27 cellular contexts compared by ENCODE assay signal in the genomic region with DNA sequence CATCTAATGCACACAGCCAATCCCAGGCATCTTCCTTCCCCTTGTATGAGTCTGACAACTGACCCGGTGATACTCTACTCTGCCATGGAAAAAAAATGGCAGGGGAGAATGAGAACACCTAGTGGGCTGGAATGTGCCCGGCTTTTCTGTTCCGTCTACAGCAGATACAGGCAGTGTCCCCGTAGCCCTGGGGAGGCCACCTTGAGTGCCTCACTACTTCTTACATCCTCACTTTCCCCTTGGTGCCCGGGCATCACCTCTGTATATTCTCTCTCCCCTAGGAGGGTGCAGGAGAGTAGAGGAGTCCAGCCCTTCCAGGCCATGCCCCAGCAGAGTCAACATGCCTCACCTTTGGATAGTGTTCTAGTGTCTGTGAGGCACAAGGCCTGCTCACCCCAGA. TPM values are rescaled to one million over a fixed set of nuclear protein-coding genes. Genes with fewer than 3 reads are reported as not detected.
"Had no signal": no experiment of that assay in that cellular context is flagged by ENCODE, and none has a peak within 500 bp of the region (broad histone marks: within the 10 kb centered on the region; RNA-seq: fewer than 3 reads in every experiment).

No MANE protein-coding gene starts in this region.

- H3K9me3 ChIP-seq: adrenal gland, body of pancreas, esophagus muscularis mucosa, heart right ventricle, left ventricle myocardium inferior, mucosa of descending colon, pancreas, right atrium auricular region, testis, transverse colon had no signal

- H3K36me3 ChIP-seq: adrenal gland, left ventricle myocardium inferior, pancreas, right atrium auricular region, transverse colon had no signal

- H3K27me3 ChIP-seq: adrenal gland, body of pancreas, esophagus muscularis mucosa, foreskin keratinocyte, heart right ventricle, pancreas, right atrium auricular region, testis, transverse colon had no signal

- H3K27ac ChIP-seq: adrenal gland, body of pancreas, esophagus muscularis mucosa, foreskin keratinocyte, heart right ventricle, left ventricle myocardium inferior, pancreas, right atrium auricular region, testis, transverse colon had no signal

- H3K4me3 Mint-ChIP-seq: activated naive CD4-positive, alpha-beta T cell treated with anti-CD3 and anti-CD28 coated beads for 36 hours; activated naive CD8-positive, alpha-beta T cell treated with anti-CD3 and anti-CD28 coated beads for 36 hours; nephron had no signal

- H3K9me3 Mint-ChIP-seq: activated naive CD4-positive, alpha-beta T cell treated with anti-CD3 and anti-CD28 coated beads for 36 hours; activated naive CD8-positive, alpha-beta T cell treated with anti-CD3 and anti-CD28 coated beads for 36 hours; nephron had no signal

- H3K4me3 ChIP-seq: adrenal gland, body of pancreas, esophagus muscularis mucosa, heart right ventricle, left ventricle myocardium inferior, lung, mucosa of descending colon, pancreas, right atrium auricular region, testis, transverse colon had no signal

- ATAC-seq: activated CD4-positive, CD25-positive, alpha-beta regulatory T cell treated with anti-CD3 and anti-CD28 coated beads, Interleukin-2, amount 50 U/mL, for 24 hours; body of pancreas; foreskin keratinocyte; mucosa of descending colon; pancreas; stimulated activated naive CD8-positive, alpha-beta T cell treated with anti-CD3 and anti-CD28 coated beads, Interleukin-15, Interleukin-2, amounts not matched to agents 100 U/mL and 50 U/mL, for 24 hours had no signal

- H3K27ac Mint-ChIP-seq: activated naive CD4-positive, alpha-beta T cell treated with anti-CD3 and anti-CD28 coated beads for 36 hours; activated naive CD8-positive, alpha-beta T cell treated with anti-CD3 and anti-CD28 coated beads for 36 hours; nephron had no signal

- H3K36me3 Mint-ChIP-seq: activated naive CD8-positive, alpha-beta T cell treated with anti-CD3 and anti-CD28 coated beads for 36 hours had no signal

- DNase-seq: activated CD4-positive, alpha-beta T cell treated with anti-CD3 and anti-CD28 coated beads for 48 hours; activated CD4-positive, alpha-beta T cell treated with anti-CD3 and anti-CD28 coated beads, Interleukin-2, amount 50 U/mL, for 48 hours; activated effector memory CD4-positive, alpha-beta T cell treated with Interleukin-2 at 50 U/mL for 16 hours; activated naive CD4-positive, alpha-beta T cell treated with anti-CD3 and anti-CD28 coated beads for 36 hours; activated naive CD8-positive, alpha-beta T cell treated with anti-CD3 and anti-CD28 coated beads for 36 hours; activated T-cell treated with anti-CD3 and anti-CD28 coated beads for 4 hours; aorta; body of pancreas; dermis blood vessel endothelial cell; effector CD4-positive, alpha-beta T cell; foreskin keratinocyte; heart right ventricle; left ventricle myocardium inferior; mucosa of descending colon; pancreas; stimulated activated CD4-positive, alpha-beta T cell treated with anti-CD3 and anti-CD28 coated beads, Interleukin-15, amount 100 ng/mL, for 24 hours; stimulated activated CD4-positive, alpha-beta T cell treated with anti-CD3 and anti-CD28 coated beads, Interleukin-2, amount 100 ng/mL, for 24 hours; stimulated activated naive CD8-positive, alpha-beta T cell treated with anti-CD3 and anti-CD28 coated beads, Interleukin-15, Interleukin-2, amounts not matched to agents 100 U/mL and 50 U/mL, for 24 hours; testis; transverse colon had no signal

- H3K4me1 ChIP-seq: adrenal gland, body of pancreas, right atrium auricular region, transverse colon had no signal

RNA-seq across cellular contexts. Expression of a gene that starts 56.2 kb away (rescaled TPM):
- total RNA-seq: myocyte had no signal
